17 cellular contexts compared by ENCODE assay signal in the genomic region with DNA sequence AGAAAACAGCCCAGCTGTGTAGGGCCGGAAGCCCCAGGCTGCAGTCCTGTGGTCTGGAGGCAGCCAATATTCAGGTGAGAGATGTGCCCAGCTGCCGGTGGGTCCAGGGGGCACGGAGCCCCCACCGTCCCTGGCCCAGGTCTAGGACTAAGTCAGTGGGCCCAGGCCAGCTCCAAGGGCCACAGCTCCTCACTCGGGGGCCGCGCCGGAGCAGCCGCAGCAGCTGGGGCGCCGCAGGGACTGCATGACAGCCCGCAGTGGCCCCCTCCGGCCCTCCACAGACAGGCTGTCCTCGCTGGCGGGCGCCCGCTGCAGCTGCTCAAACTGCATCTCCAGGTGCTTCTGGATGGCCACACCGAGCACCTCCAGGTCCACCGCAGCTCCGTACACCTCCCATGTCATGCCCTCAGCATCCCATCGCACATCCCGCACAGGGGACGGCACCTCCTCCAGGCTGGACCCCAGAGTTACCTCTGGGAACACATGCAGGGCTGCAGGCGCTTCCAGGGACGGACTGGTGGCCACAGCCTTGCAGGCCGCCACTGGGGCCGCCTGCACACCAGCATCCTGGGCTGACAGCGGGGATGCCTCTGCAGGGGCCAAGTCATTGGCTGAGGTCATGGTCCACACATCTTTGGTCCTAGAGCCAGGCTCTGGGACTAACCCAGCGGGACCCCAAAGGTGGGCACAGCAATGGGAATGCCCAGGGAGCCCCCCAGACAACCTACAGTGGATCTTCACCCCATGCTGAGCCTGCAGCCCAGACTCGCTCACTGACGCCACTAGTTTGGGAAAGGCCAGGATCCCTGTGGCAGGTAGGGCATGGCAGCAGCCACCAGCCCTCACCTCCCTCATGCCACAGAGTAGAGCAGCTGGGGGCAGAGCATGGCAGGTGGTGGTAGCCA. TPM values are rescaled to one million over a fixed set of nuclear protein-coding genes. Genes with fewer than 3 reads are reported as not detected.
A peak's percentile ranks its signal among the peaks of the same experiment; 100 is the strongest.
DNase-seq lines count a peak whose midpoint lies in the region; ATAC-seq, FAIRE-seq and TF ChIP-seq lines count a peak whose summit lies in the region.
"Had no signal": no experiment of that assay in that cellular context is flagged by ENCODE, and none has a peak within 500 bp of the region (broad histone marks: within the 10 kb centered on the region; RNA-seq: fewer than 3 reads in every experiment).

No MANE protein-coding gene starts in this region.

- H2AFZ ChIP-seq in K562 (ENCODE audit: low read depth, low read length) = no peak overlapping the region
- H2AFZ ChIP-seq: GM23248, PC-9 had no signal

- no peak for TF ChIP-seq RAD21 in K562 (CRISPR knock-in tag; conservative IDR thresholded peaks at IDR 0.05 in 1 of 2, IDR thresholded peaks at IDR 0.05 in 1 of 2)

- H3K27ac ChIP-seq in K562 (ENCODE audit: extremely low read depth, low read depth, low read length) = no peak overlapping the region
- H3K27ac ChIP-seq: GM23248, PC-9 had no signal

- 3% methylated on average over 31 of the region's 31 CpGs for WGBS in K562 (ENCODE audit: insufficient coverage, low coverage, missing lambda C conversion rate)

- no peak overlapping the region for H3K27ac Mint-ChIP-seq in activated naive CD8-positive, alpha-beta T cell treated with anti-CD3 and anti-CD28 coated beads, Interleukin-2, amount 50 U/mL, for 24 hours
- no peak overlapping the region for H3K27ac Mint-ChIP-seq in mesothelial cell of epicardium
- H3K27ac Mint-ChIP-seq in type B pancreatic cell = no peak overlapping the region
- no peak overlapping the region for H3K27ac Mint-ChIP-seq in stimulated activated memory B cell treated with anti-CD40 and anti-IgM and Interleukin-4, amounts not matched to agents 10 μg/mL and 1 μg/mL and 100 μg/mL, for 72 hours
- H3K27ac Mint-ChIP-seq: immature natural killer cell; naive B cell; T-helper 2 cell treated with Interferon-gamma antibody and Interleukin-4, amounts not matched to agents 5 μg/mL and 100 μg/mL, for 36 hours had no signal

- no TSS peak for BruUV-seq in K562 (replicated peaks; lab: Mats Ljungman, UMichigan)

- H3K4me1 Mint-ChIP-seq in activated naive CD8-positive, alpha-beta T cell treated with anti-CD3 and anti-CD28 coated beads, Interleukin-2, amount 50 U/mL, for 24 hours = no peaks in the 10 kb centered on the region
- H3K4me1 Mint-ChIP-seq in mesothelial cell of epicardium = no peaks in the 10 kb centered on the region
- no peaks in the 10 kb centered on the region for H3K4me1 Mint-ChIP-seq in type B pancreatic cell (ENCODE audit: unreplicated experiment)
- H3K4me1 Mint-ChIP-seq in stimulated activated memory B cell treated with anti-CD40 and anti-IgM and Interleukin-4, amounts not matched to agents 10 μg/mL and 1 μg/mL and 100 μg/mL, for 72 hours = no peaks in the 10 kb centered on the region
- H3K4me1 Mint-ChIP-seq: immature natural killer cell, naive B cell had no signal

- no peak overlapping the region for H3K4me2 ChIP-seq in K562 (ENCODE audit: insufficient read depth, low read length)
- H3K4me2 ChIP-seq: PC-9 had no signal

- no peaks in the 10 kb centered on the region for H3K9me3 ChIP-seq in K562 (replicated peaks; ENCODE audit: control insufficient read depth, insufficient read depth, low read depth, low read length)

- DNase-seq in activated naive CD8-positive, alpha-beta T cell treated with anti-CD3 and anti-CD28 coated beads, Interleukin-2, amount 50 U/mL, for 16 hours (ENCODE audit: low read depth, low spot score) = peak; percentile 0
- DNase-seq in activated naive CD8-positive, alpha-beta T cell treated with anti-CD3 and anti-CD28 coated beads, Interleukin-2, amount 50 U/mL, for 24 hours = no peak
- DNase-seq in K562 (ENCODE audit: extremely low read depth in 1 of 4, low spot score in 3 of 4) (no peak), mesothelial cell of epicardium (ENCODE audit: low spot score in 2 of 2, unreplicated experiment in 2 of 2) (peak; percentile 27 to 39), type B pancreatic cell (ENCODE audit: extremely low spot score, unreplicated experiment) (peak; percentile 75)
- DNase-seq: amygdala; effector CD4-positive, alpha-beta T cell; immature natural killer cell; naive B cell; NCI-H1092 treated with DMSO at 0.1 percent for 48 hours; PC-9 had no signal

- FAIRE-seq in K562 (lab: Jason Lieb, UNC) = no peak

- POLR2A ChIA-PET in K562 (lab: Yijun Ruan, JAX) = interaction anchor here (0.8 kb wide), 1 partner anchor 333 kb away, joined by 4 read pairs; no protein-coding TSS in a partner anchor

- ATAC-seq in activated naive CD8-positive, alpha-beta T cell treated with anti-CD3 and anti-CD28 coated beads, Interleukin-2, amount 50 U/mL, for 24 hours = no peak
- peak; percentile 2; the same call in 2 of the 3 replicates for ATAC-seq in K562
- no peak for ATAC-seq in HG02678 (IDR thresholded peaks at IDR 0.05; ENCODE audit: unreplicated experiment)
- no peak for ATAC-seq in stimulated activated memory B cell treated with anti-CD40 and anti-IgM and Interleukin-4, amounts not matched to agents 10 μg/mL and 1 μg/mL and 100 μg/mL, for 72 hours
- no peak for ATAC-seq in GM19455 (IDR thresholded peaks at IDR 0.05; ENCODE audit: unreplicated experiment)

- H3K27me3 Mint-ChIP-seq in activated naive CD8-positive, alpha-beta T cell treated with anti-CD3 and anti-CD28 coated beads, Interleukin-2, amount 50 U/mL, for 24 hours = peaks cover 3% of the 10 kb centered on the region
- no peaks in the 10 kb centered on the region for H3K27me3 Mint-ChIP-seq in mesothelial cell of epicardium (ENCODE audit: low read depth)
- H3K27me3 Mint-ChIP-seq in type B pancreatic cell = peaks cover 5% of the 10 kb centered on the region
- H3K27me3 Mint-ChIP-seq in stimulated activated memory B cell treated with anti-CD40 and anti-IgM and Interleukin-4, amounts not matched to agents 10 μg/mL and 1 μg/mL and 100 μg/mL, for 72 hours = no peaks in the 10 kb centered on the region
- H3K27me3 Mint-ChIP-seq: naive B cell had no signal

- TF ChIP-seq EP300 in K562 (IDR thresholded peaks at IDR 0.05; ENCODE audit: low read length) = no peak

- H3K4me3 ChIP-seq in K562 = no peak overlapping the region
- H3K4me3 ChIP-seq: GM23248, PC-9 had no signal

- H3K27me3 ChIP-seq in K562 (ENCODE audit: control insufficient read depth in 2 of 2, insufficient read depth in 2 of 2, low read length in 2 of 2) = peaks cover 41 to 88% of the 10 kb centered on the region in 2 experiments; a peak in 4 of 5 replicates

- H3K79me2 ChIP-seq in K562 (ENCODE audit: control insufficient read depth, insufficient read depth, low read length) = no peaks in the 10 kb centered on the region

- no peaks in the 10 kb centered on the region for H3K36me3 ChIP-seq in K562 (ENCODE audit: control insufficient read depth, insufficient read depth, low read length)

- CTCF ChIA-PET in K562 (lab: Yijun Ruan, JAX; ENCODE audit: low intra/inter-chr PET ratio) = no interaction called here

- H3K4me1 ChIP-seq in K562 (replicated peaks in 1 of 2; ENCODE audit: control insufficient read depth in 2 of 2, insufficient read depth in 2 of 2, low read length in 2 of 2) = peaks cover 7 to 21% of the 10 kb centered on the region in 2 experiments; a peak in 4 of 5 replicates

- H4K20me1 ChIP-seq in K562 (replicated peaks; ENCODE audit: control insufficient read depth, insufficient read depth, low read length) = peaks cover 65% of the 10 kb centered on the region

- H3K36me3 Mint-ChIP-seq in activated naive CD8-positive, alpha-beta T cell treated with anti-CD3 and anti-CD28 coated beads, Interleukin-2, amount 50 U/mL, for 24 hours (ENCODE audit: low read depth) = no peaks in the 10 kb centered on the region
- no peaks in the 10 kb centered on the region for H3K36me3 Mint-ChIP-seq in mesothelial cell of epicardium
- no peaks in the 10 kb centered on the region for H3K36me3 Mint-ChIP-seq in type B pancreatic cell
- no peaks in the 10 kb centered on the region for H3K36me3 Mint-ChIP-seq in stimulated activated memory B cell treated with anti-CD40 and anti-IgM and Interleukin-4, amounts not matched to agents 10 μg/mL and 1 μg/mL and 100 μg/mL, for 72 hours
- H3K36me3 Mint-ChIP-seq: immature natural killer cell, naive B cell had no signal

- in situ Hi-C loops in K562 (cut with MboI) = no loop called here

- intact Hi-C loops in K562 (cut with micrococcal nuclease) = loop anchor here (2.0 kb wide), 1 partner anchor 21 kb away; no protein-coding TSS in a partner anchor

- no peaks in the 10 kb centered on the region for H3K9me1 ChIP-seq in K562 (ENCODE audit: control insufficient read depth, insufficient read depth, low read length)

- no peak for TF ChIP-seq POLR2A in K562 (conservative IDR thresholded peaks at IDR 0.05)

- H3K9me3 Mint-ChIP-seq in activated naive CD8-positive, alpha-beta T cell treated with anti-CD3 and anti-CD28 coated beads, Interleukin-2, amount 50 U/mL, for 24 hours = no peaks in the 10 kb centered on the region
- H3K9me3 Mint-ChIP-seq in mesothelial cell of epicardium = no peaks in the 10 kb centered on the region
- no peaks in the 10 kb centered on the region for H3K9me3 Mint-ChIP-seq in type B pancreatic cell
- no peaks in the 10 kb centered on the region for H3K9me3 Mint-ChIP-seq in stimulated activated memory B cell treated with anti-CD40 and anti-IgM and Interleukin-4, amounts not matched to agents 10 μg/mL and 1 μg/mL and 100 μg/mL, for 72 hours
- H3K9me3 Mint-ChIP-seq: immature natural killer cell; naive B cell; T-helper 2 cell treated with Interferon-gamma antibody and Interleukin-4, amounts not matched to agents 5 μg/mL and 100 μg/mL, for 36 hours had no signal

- H3K9ac ChIP-seq in K562 (ENCODE audit: insufficient read depth in 1 of 2, low read depth in 2 of 2, low read length in 2 of 2) = peak overlapping the region in 1 of 2 experiments; percentile 2; a peak in 1 of 4 replicates
- H3K9ac ChIP-seq: GM23248 had no signal

- H3K4me3 Mint-ChIP-seq in activated naive CD8-positive, alpha-beta T cell treated with anti-CD3 and anti-CD28 coated beads, Interleukin-2, amount 50 U/mL, for 24 hours = no peak overlapping the region
- H3K4me3 Mint-ChIP-seq in mesothelial cell of epicardium = no peak overlapping the region
- no peak overlapping the region for H3K4me3 Mint-ChIP-seq in type B pancreatic cell
- H3K4me3 Mint-ChIP-seq in stimulated activated memory B cell treated with anti-CD40 and anti-IgM and Interleukin-4, amounts not matched to agents 10 μg/mL and 1 μg/mL and 100 μg/mL, for 72 hours = no peak overlapping the region
- H3K4me3 Mint-ChIP-seq: immature natural killer cell; naive B cell; T-helper 2 cell treated with Interferon-gamma antibody and Interleukin-4, amounts not matched to agents 5 μg/mL and 100 μg/mL, for 36 hours had no signal

- TF ChIP-seq CTCF in K562 (IDR thresholded peaks at IDR 0.05 in 2 of 3, conservative IDR thresholded peaks at IDR 0.05 in 1 of 3; ENCODE audit: insufficient read depth in 2 of 3, low read depth in 1 of 3, low read length in 3 of 3) = 0 out of 6 replicates have a peak, but pooled peaks of 1 of the 3 experiments have one; percentile 6
- no peak for TF ChIP-seq CTCF in mesothelial cell of epicardium (IDR thresholded peaks at IDR 0.05; ENCODE audit: unreplicated experiment)
- TF ChIP-seq CTCF in type B pancreatic cell (conservative IDR thresholded peaks at IDR 0.05) = no peak

RNA-seq across cellular contexts. Expression of a gene that starts 7.0 kb away (rescaled TPM):
- total RNA-seq in K562 (2011; cell fraction: chromatin; rRNA removed; ENCODE audit: low replicate concordance) = not detected in 2 replicates
- not detected in 2 replicates for total RNA-seq in K562 (2011; cell fraction: nucleolus; rRNA removed)
- total RNA-seq in K562 (2011; cell fraction: nucleoplasm; rRNA removed) = not detected in 2 replicates
- not detected in 2 replicates for total RNA-seq in K562 (2014; rRNA removed)
- total RNA-seq in K562 (2014; rRNA removed; fragmentation: Illumina TruSeq; extraction: Trizol) = not detected in 2 replicates
- not detected in 2 replicates for total RNA-seq in K562 (2015; rRNA removed; fragmentation: Illumina TruSeq; extraction: Trizol)
- not detected in 2 replicates for total RNA-seq in K562 (2021)
- polyA plus RNA-seq in K562 (2011; rRNA removed) = not detected in 2 replicates
- not detected in 2 replicates for polyA plus RNA-seq in K562 (2011; cell fraction: cytosol; rRNA removed)
- not detected in 2 replicates for polyA plus RNA-seq in K562 (2011; cell fraction: nucleus; rRNA removed)
- not detected in 2 replicates for polyA plus RNA-seq in K562 (2012)
- not detected in 2 replicates for polyA plus RNA-seq in K562 (2014; fragmentation: Illumina TruSeq; extraction: Trizol)
- polyA plus RNA-seq in K562 (2014; fragmentation: Nextera tagmentation; extraction: Ambion mirVana) = not detected
- polyA plus RNA-seq in K562 (2014; rRNA removed) = not detected in 2 replicates
- polyA minus RNA-seq in K562 (2011; rRNA and poly(A)+ RNA removed) = not detected in 2 replicates
- polyA minus RNA-seq in K562 (2011; cell fraction: cytosol; rRNA and poly(A)+ RNA removed) = not detected in 2 replicates
- not detected in 2 replicates for polyA minus RNA-seq in K562 (2011; cell fraction: nucleus; rRNA and poly(A)+ RNA removed)
- 19.6 to 20.7 TPM (median 20.3 TPM) in 3 replicates for total RNA-seq in mesothelial cell of epicardium
- 4.4 and 7.0 TPM in 2 replicates for total RNA-seq in type B pancreatic cell (ENCODE audit: low replicate concordance)
- total RNA-seq: activated CD8-positive, alpha-beta memory T cell treated with anti-CD3 and anti-CD28 coated beads for 36 hours; GM23248 had no signal
- polyA plus RNA-seq: GM23248, immature natural killer cell had no signal

RNA-seq across cellular contexts. Expression of a gene that starts 29.5 kb away (rescaled TPM):
- total RNA-seq in K562 (2011; cell fraction: chromatin; rRNA removed; ENCODE audit: low replicate concordance) = 1.5 and 3.2 TPM in 2 replicates
- total RNA-seq in K562 (2011; cell fraction: nucleolus; rRNA removed) = 0.67 and 1.1 TPM in 2 replicates
- total RNA-seq in K562 (2011; cell fraction: nucleoplasm; rRNA removed) = 1.6 and 2.4 TPM in 2 replicates
- 0.05 and 0.37 TPM in 2 replicates for total RNA-seq in K562 (2014; rRNA removed)
- total RNA-seq in K562 (2014; rRNA removed; fragmentation: Illumina TruSeq; extraction: Trizol) = 0.25 and 0.70 TPM in 2 replicates
- total RNA-seq in K562 (2015; rRNA removed; fragmentation: Illumina TruSeq; extraction: Trizol) = 0.23 TPM in 1 of 2 replicates, not detected in the other
- 0.65 and 0.82 TPM in 2 replicates for total RNA-seq in K562 (2021)
- polyA plus RNA-seq in K562 (2011; rRNA removed) = 0.22 and 0.53 TPM in 2 replicates
- 0.15 and 0.25 TPM in 2 replicates for polyA plus RNA-seq in K562 (2011; cell fraction: cytosol; rRNA removed)
- 0.49 and 0.74 TPM in 2 replicates for polyA plus RNA-seq in K562 (2011; cell fraction: nucleus; rRNA removed)
- polyA plus RNA-seq in K562 (2012) = 0.15 and 0.39 TPM in 2 replicates
- 0.10 and 0.22 TPM in 2 replicates for polyA plus RNA-seq in K562 (2014; fragmentation: Illumina TruSeq; extraction: Trizol)
- polyA plus RNA-seq in K562 (2014; fragmentation: Nextera tagmentation; extraction: Ambion mirVana) = under 1 TPM; 0.15 to 0.20 TPM
- 0.05 and 0.36 TPM in 2 replicates for polyA plus RNA-seq in K562 (2014; rRNA removed)
- 0.51 and 0.60 TPM in 2 replicates for polyA minus RNA-seq in K562 (2011; rRNA and poly(A)+ RNA removed)
- polyA minus RNA-seq in K562 (2011; cell fraction: cytosol; rRNA and poly(A)+ RNA removed) = not detected in 2 replicates
- polyA minus RNA-seq in K562 (2011; cell fraction: nucleus; rRNA and poly(A)+ RNA removed) = 0.33 and 0.40 TPM in 2 replicates
- 3.0 to 4.0 TPM (median 3.3 TPM) in 3 replicates for total RNA-seq in mesothelial cell of epicardium
- total RNA-seq in type B pancreatic cell (ENCODE audit: low replicate concordance) = 1.2 and 1.3 TPM in 2 replicates

Comparison
In these comparisons a context has a peak if more than half of its experiments do, and no peak if none do; other contexts are left out.
1. DNase-seq: peak in activated naive CD8-positive, alpha-beta T cell treated with anti-CD3 and anti-CD28 coated beads, Interleukin-2, amount 50 U/mL, for 16 hours (single experiment), mesothelial cell of epicardium (2 of 2) and type B pancreatic cell (single experiment); none in activated naive CD8-positive, alpha-beta T cell treated with anti-CD3 and anti-CD28 coated beads, Interleukin-2, amount 50 U/mL, for 24 hours (single experiment) and K562 (0 of 4).